18 cellular contexts compared by ENCODE assay signal in genomic region chr3:102796856-102797255, GRCh38.
DNase-seq lines count a peak whose midpoint lies in the region; ATAC-seq, FAIRE-seq and TF ChIP-seq lines count a peak whose summit lies in the region.
"Had no signal": no experiment of that assay in that cellular context is flagged by ENCODE, and none has a peak within 500 bp of the region (broad histone marks: within the 10 kb centered on the region; RNA-seq: fewer than 3 reads in every experiment).

No MANE protein-coding gene starts in this region.

- no peak overlapping the region for H3K9ac ChIP-seq in K562 (ENCODE audit: insufficient read depth in 1 of 2, low read depth in 2 of 2, low read length in 2 of 2)
- H3K9ac ChIP-seq in neuronal stem cell (ENCODE audit: low read depth, low read length, poor library complexity), result no peak overlapping the region

- no peaks in the 10 kb centered on the region for H3K79me2 ChIP-seq in K562 (ENCODE audit: control insufficient read depth, insufficient read depth, low read length)

- no peak overlapping the region for H2BK15ac ChIP-seq in neuronal stem cell (ENCODE audit: low read length)

- intact Hi-C loops in K562 (cut with micrococcal nuclease), result no loop called here

- no peak overlapping the region for H3K27ac ChIP-seq in K562 (ENCODE audit: extremely low read depth, low read depth, low read length)
- H3K27ac ChIP-seq in neuronal stem cell (replicated peaks; ENCODE audit: low read length), result no peak overlapping the region
- H3K27ac ChIP-seq: A549, C4-2B had no signal

- no TSS peak for BruUV-seq in K562 (replicated peaks; lab: Mats Ljungman, UMichigan)

- H3K9me1 ChIP-seq in K562 (ENCODE audit: control insufficient read depth, insufficient read depth, low read length), result no peaks in the 10 kb centered on the region

- H3K18ac ChIP-seq in neuronal stem cell (ENCODE audit: low read length), result no peak overlapping the region

- H3K23ac ChIP-seq in neuronal stem cell (ENCODE audit: low read depth, low read length, poor library complexity), result no peak overlapping the region

- in situ Hi-C loops in K562 (cut with MboI), result no loop called here

- no peak overlapping the region for H3K4me2 ChIP-seq in K562 (ENCODE audit: insufficient read depth, low read length)
- H3K4me2 ChIP-seq in neuronal stem cell (ENCODE audit: insufficient read depth, low read length, poor library complexity, severe bottlenecking), result no peak overlapping the region
- H3K4me2 ChIP-seq: A549 had no signal

- H3K4me1 ChIP-seq in K562 (replicated peaks in 1 of 2; ENCODE audit: control insufficient read depth in 2 of 2, insufficient read depth in 2 of 2, low read length in 2 of 2) (no peaks in the 10 kb centered on the region), neuronal stem cell (ENCODE audit: control insufficient read depth in 2 of 2, insufficient read depth in 1 of 2, low read depth in 1 of 2, low read length in 2 of 2) (no peaks in the 10 kb centered on the region)
- H3K4me1 ChIP-seq: A549 had no signal

- H3K27me3 ChIP-seq in K562 (ENCODE audit: control insufficient read depth in 2 of 2, insufficient read depth in 2 of 2, low read length in 2 of 2) (no peaks in the 10 kb centered on the region), neuronal stem cell (ENCODE audit: control insufficient read depth in 3 of 3, insufficient read depth in 3 of 3, low read depth in 1 of 3, low read length in 3 of 3) (no peaks in the 10 kb centered on the region)
- H3K27me3 ChIP-seq: BE2C had no signal

- H3K14ac ChIP-seq in neuronal stem cell (ENCODE audit: low read length), result no peak overlapping the region

- H3K4me3 ChIP-seq in K562, result no peak overlapping the region
- H3K4me3 ChIP-seq in neuronal stem cell (ENCODE audit: low read length in 2 of 2), result no peak overlapping the region
- H3K4me3 ChIP-seq: A549 had no signal

- H3K79me1 ChIP-seq in neuronal stem cell (ENCODE audit: low read depth, low read length), result no peaks in the 10 kb centered on the region

- H2BK12ac ChIP-seq in neuronal stem cell (ENCODE audit: low read length), result no peak overlapping the region

- no peak overlapping the region for H3K4ac ChIP-seq in neuronal stem cell (ENCODE audit: low read length)

- TF ChIP-seq CTCF in K562 (IDR thresholded peaks at IDR 0.05 in 2 of 3, conservative IDR thresholded peaks at IDR 0.05 in 1 of 3; ENCODE audit: insufficient read depth in 2 of 3, low read depth in 1 of 3, low read length in 3 of 3), result no peak

- CTCF ChIA-PET in K562 (lab: Yijun Ruan, JAX; ENCODE audit: low intra/inter-chr PET ratio), result no interaction called here

- DNase-seq in Daoy (ENCODE audit: low read depth) (peak; percentile 0), NCI-H2227 (lab: John Stamatoyannopoulos, UW; ENCODE audit: unreplicated experiment) (peak; percentile 26), K562 (ENCODE audit: extremely low read depth in 1 of 4, low spot score in 3 of 4) (no peak), left kidney (ENCODE audit: low read depth, low spot score) (peak; percentile 39), neuronal stem cell (ENCODE audit: low spot score) (no peak), 8988T (no peak), HPDE6-E6E7 (ENCODE audit: extremely low spot score) (no peak)
- DNase-seq: BE2C; CD4-positive, alpha-beta memory T cell; DND-41; GF-D8; HCEC 1CT; HFFc6; IMR-90 had no signal

- H2AK5ac ChIP-seq in neuronal stem cell (ENCODE audit: low read depth, low read length), result no peak overlapping the region

- TF ChIP-seq RAD21 in K562 (CRISPR knock-in tag; conservative IDR thresholded peaks at IDR 0.05 in 1 of 2, IDR thresholded peaks at IDR 0.05 in 1 of 2), result no peak

- TF ChIP-seq EP300 in K562 (IDR thresholded peaks at IDR 0.05; ENCODE audit: low read length), result no peak

- ATAC-seq in K562, result no peak
- ATAC-seq in GM21390 (IDR thresholded peaks at IDR 0.05; ENCODE audit: unreplicated experiment), result no peak
- ATAC-seq: A549 had no signal

- FAIRE-seq in K562 (lab: Jason Lieb, UNC), result no peak
- FAIRE-seq: A549, GM19239 had no signal

- no peaks in the 10 kb centered on the region for H4K20me1 ChIP-seq in K562 (replicated peaks; ENCODE audit: control insufficient read depth, insufficient read depth, low read length)

- no peak overlapping the region for H2BK5ac ChIP-seq in neuronal stem cell (ENCODE audit: low read length)

- H4K8ac ChIP-seq in neuronal stem cell (ENCODE audit: low read depth, low read length), result no peak overlapping the region

- TF ChIP-seq POLR2A in K562 (conservative IDR thresholded peaks at IDR 0.05), result no peak

- no peak overlapping the region for H2AFZ ChIP-seq in K562 (ENCODE audit: low read depth, low read length)
- no peak overlapping the region for H2AFZ ChIP-seq in neuronal stem cell (ENCODE audit: low read length)

- POLR2A ChIA-PET in K562 (lab: Yijun Ruan, JAX), result no interaction called here

- H3K36me3 ChIP-seq in K562 (ENCODE audit: control insufficient read depth, insufficient read depth, low read length), result no peaks in the 10 kb centered on the region
- no peaks in the 10 kb centered on the region for H3K36me3 ChIP-seq in neuronal stem cell (replicated peaks in 1 of 2; ENCODE audit: control insufficient read depth in 2 of 2, insufficient read depth in 2 of 2, low read length in 2 of 2)
- H3K36me3 ChIP-seq: BE2C had no signal

- no peaks in the 10 kb centered on the region for H3K9me3 ChIP-seq in K562 (replicated peaks; ENCODE audit: control insufficient read depth, insufficient read depth, low read depth, low read length)
- no peaks in the 10 kb centered on the region for H3K9me3 ChIP-seq in neuronal stem cell (replicated peaks in 1 of 2; ENCODE audit: control insufficient read depth in 2 of 2, insufficient read depth in 1 of 2, low read depth in 1 of 2, low read length in 2 of 2)
- H3K9me3 ChIP-seq: A549, BE2C had no signal

- no peak overlapping the region for H4K91ac ChIP-seq in neuronal stem cell (ENCODE audit: low read depth, low read length, poor library complexity)

- H2BK120ac ChIP-seq in neuronal stem cell (ENCODE audit: low read depth, low read length), result no peak overlapping the region

- 4% methylated on average over 4 of the region's 4 CpGs for WGBS in K562 (ENCODE audit: insufficient coverage, low coverage, missing lambda C conversion rate)
- no CpG with 5 or more reads among the region's 4 CpGs for whole genome bisulfite sequencing in neuronal stem cell (ENCODE audit: extremely low coverage in 2 of 2, insufficient read length in 2 of 2, insufficient replicate concordance in 1 of 2), 2 donors

TF ChIP-seq in K562, 482 proteins besides CTCF, POLR2A, EP300 and RAD21:
- TF ChIP-seq CEBPB (tag; IDR thresholded peaks at IDR 0.05), result no peak
- peak; percentile 24; the same call in 1 of the 2 replicates for TF ChIP-seq NFIC (IDR thresholded peaks at IDR 0.05)

Comparison
In these comparisons a context has a peak if more than half of its experiments do, and no peak if none do; other contexts are left out.
1. DNase-seq: peak in Daoy (single experiment), NCI-H2227 (single experiment) and left kidney (single experiment); none in K562 (0 of 4), neuronal stem cell (single experiment), 8988T (single experiment) and HPDE6-E6E7 (single experiment).